Comparison of ENCODE assay signal across 12 cellular contexts in genomic region chr22:30201970-30202369, GRCh38. TPM values are rescaled to one million over a fixed set of nuclear protein-coding genes. Genes with fewer than 3 reads are reported as not detected.
A peak's percentile ranks its signal among the peaks of the same experiment; 100 is the strongest.
DNase-seq lines count a peak whose midpoint lies in the region; ATAC-seq and TF ChIP-seq lines count a peak whose summit lies in the region.
"Had no signal": no experiment of that assay in that cellular context is flagged by ENCODE, and none has a peak within 500 bp of the region (broad histone marks: within the 10 kb centered on the region; RNA-seq: fewer than 3 reads in every experiment).

No MANE protein-coding gene starts in this region.

- DNase-seq in HCT116 (ENCODE audit: low read depth, low spot score) (no peak), adipocyte (ENCODE audit: low read depth) (peak; percentile 63), fibroblast of the conjunctiva (ENCODE audit: low read depth) (peak; percentile 74), stomach (peak; percentile 30), COLO829 (ENCODE audit: low spot score) (no peak), KBM-7 (no peak)
- no peak for DNase-seq in stimulated activated CD4-positive, alpha-beta T cell treated with anti-CD3 and anti-CD28 coated beads, Interleukin-4, amount 100 ng/mL, for 4 hours
- DNase-seq: activated CD8-positive, alpha-beta T cell treated with anti-CD3 and anti-CD28 coated beads for 36 hours; activated gamma-delta T cell treated with Interleukin-2 at 50 U/mL for 16 hours; CD8-positive, alpha-beta T cell had no signal

- no peaks in the 10 kb centered on the region for H3K9me2 ChIP-seq in HCT116 (ENCODE audit: insufficient read depth)

- BruUV-seq in HCT116 (replicated peaks; lab: Mats Ljungman, UMichigan) = no TSS peak

- no peak overlapping the region for H3K9ac ChIP-seq in HCT116 (ENCODE audit: low read length)
- H3K9ac ChIP-seq in adipocyte (ENCODE audit: low read length) = no peak overlapping the region

- POLR2A ChIA-PET in HCT116 (lab: Charles Lee) = interaction anchor here (1.0 kb wide), 1 partner anchor 8 kb away, joined by 4 read pairs; no protein-coding TSS in a partner anchor

- H4K20me1 ChIP-seq in HCT116 (ENCODE audit: insufficient read depth) = no peaks in the 10 kb centered on the region

- H3K9me3 ChIP-seq in HCT116 (ENCODE audit: control insufficient read depth in 1 of 2, insufficient read depth in 1 of 2, low read depth in 1 of 2, low read length in 2 of 2) (peaks cover 0 to 9% of the 10 kb centered on the region in 2 experiments; a peak in 1 of 4 replicates), adipocyte (ENCODE audit: control insufficient read depth, low read length) (no peaks in the 10 kb centered on the region), stomach (no peaks in the 10 kb centered on the region)
- H3K9me3 ChIP-seq: neutrophil had no signal

- peaks cover 0 to 7% of the 10 kb centered on the region in 2 experiments; a peak in 1 of 4 replicates for H3K36me3 ChIP-seq in HCT116 (ENCODE audit: control insufficient read depth in 1 of 2, insufficient read depth in 2 of 2, low read length in 2 of 2)
- H3K36me3 ChIP-seq in adipocyte (ENCODE audit: control insufficient read depth, insufficient read depth, low read length, severe bottlenecking) = no peaks in the 10 kb centered on the region
- H3K36me3 ChIP-seq in stomach = no peaks in the 10 kb centered on the region
- H3K36me3 ChIP-seq: neutrophil had no signal

- in situ Hi-C loops in KBM-7 (cut with MboI; ENCODE audit: low pct_unique_long_range_greater_than_20kb, low sequenced_read_pairs) = no loop called here

- no peak for TF ChIP-seq CTCF in HCT116 (IDR thresholded peaks at IDR 0.05 in 2 of 3, conservative IDR thresholded peaks at IDR 0.05 in 1 of 3; ENCODE audit: borderline replicate concordance in 1 of 3, insufficient read depth in 1 of 3, low read depth in 2 of 3, low read length in 2 of 3)
- no peak for TF ChIP-seq CTCF in stomach (IDR thresholded peaks at IDR 0.05)

- ATAC-seq in HCT116 (no peak), HG03565 (IDR thresholded peaks at IDR 0.05; ENCODE audit: unreplicated experiment) (no peak)
- ATAC-seq: activated CD8-positive, alpha-beta T cell treated with anti-CD3 and anti-CD28 coated beads for 36 hours; CD8-positive, alpha-beta T cell had no signal

- CTCF ChIA-PET in HCT116 (lab: Charles Lee) = no interaction called here

- no peak for TF ChIP-seq EP300 in stomach (IDR thresholded peaks at IDR 0.05)

- no peak overlapping the region for H2AFZ ChIP-seq in HCT116 (ENCODE audit: low read depth, low read length, poor library complexity, severe bottlenecking)

- no peak for TF ChIP-seq RAD21 in HCT116 (IDR thresholded peaks at IDR 0.05; ENCODE audit: low read depth)

- intact Hi-C loops in HCT116 (cut with micrococcal nuclease) (no loop called here), stomach (cut with DNase I; ENCODE audit: low total_unique reads) (no loop called here)

- TF ChIP-seq POLR2A in HCT116 (IDR thresholded peaks at IDR 0.05; ENCODE audit: borderline replicate concordance, extremely low read depth, insufficient read depth, insufficient read length) (no peak), stomach (IDR thresholded peaks at IDR 0.05) (no peak)

- 60 to 76% (median 70%) methylated on average over 3 of the region's 3 CpGs for WGBS in stomach, 5 donors

- H3K4me1 ChIP-seq in HCT116 (ENCODE audit: control insufficient read depth in 1 of 2, insufficient read depth in 2 of 2, low read length in 2 of 2) (peaks cover 34 to 70% of the 10 kb centered on the region in 2 experiments), adipocyte (ENCODE audit: control insufficient read depth, insufficient read depth, low read length) (peaks cover 36% of the 10 kb centered on the region), stomach (peaks cover 30 to 58% (median 41%) of the 10 kb centered on the region in 4 donors)

- no peak overlapping the region for H3K4me2 ChIP-seq in HCT116 (ENCODE audit: low read length)

- RAD21 ChIA-PET in HCT116 (lab: Charles Lee; ENCODE audit: low non-redundant PET in 1 of 2, low total read pairs in 2 of 2, uncharacterized antibody in 2 of 2, unreplicated experiment in 2 of 2) = no interaction called here

- H3K27me3 ChIP-seq in HCT116 (ENCODE audit: insufficient read depth, low read length) (no peaks in the 10 kb centered on the region), adipocyte (replicated peaks; ENCODE audit: control insufficient read depth, insufficient read depth, low read length) (no peaks in the 10 kb centered on the region), stomach (no peaks in the 10 kb centered on the region)
- H3K27me3 ChIP-seq: neutrophil had no signal

- H3K4me3 ChIP-seq in HCT116 (replicated peaks in 1 of 2; ENCODE audit: low read depth in 1 of 2, low read length in 2 of 2) (no peak overlapping the region), adipocyte (ENCODE audit: low read length) (no peak overlapping the region), stomach (no peak overlapping the region)

- H3K27ac ChIP-seq in HCT116 (ENCODE audit: low read depth, low read length) = no peak overlapping the region
- peak overlapping the region; percentile 75 to 89 (median 80) for H3K27ac ChIP-seq in stomach

- no peaks in the 10 kb centered on the region for H3K79me2 ChIP-seq in HCT116 (ENCODE audit: insufficient read depth, low read length)

TF ChIP-seq in HCT116, 20 proteins besides CTCF, POLR2A, EP300 and RAD21:
- no peak for TF ChIP-seq JUND (IDR thresholded peaks at IDR 0.05)
- TF ChIP-seq CBX3 (IDR thresholded peaks at IDR 0.05; ENCODE audit: low read depth) = peak; percentile 22; the same call in 1 of the 2 replicates
- no peak for TF ChIP-seq ZNF274 (IDR thresholded peaks at IDR 0.05; ENCODE audit: low read depth, low read length)
TF ChIP-seq in HCT116: peak in this region for 1.

RNA-seq across cellular contexts. Expression of gene LIF, which starts 44.6 kb away (rescaled TPM):
- 75.4 TPM for total RNA-seq in HCT116 (2021; ENCODE audit: unreplicated experiment)
- 105 and 129 TPM in 2 replicates for polyA plus RNA-seq in HCT116 (2012)
- 1 to 10 TPM in 3 of 5 donors, not detected in 2; 2.0 to 2.4 (median 2.3) TPM for total RNA-seq in stomach
- 1 to 10 TPM in 2 of 3 donors, under 1 TPM in 1; 0.35 to 5.0 (median 1.4) TPM for polyA plus RNA-seq in stomach

Comparison
In these comparisons a context has a peak if more than half of its experiments do, and no peak if none do; other contexts are left out.
1. DNase-seq: peak in adipocyte (single experiment), fibroblast of the conjunctiva (single experiment) and stomach (single experiment); none in HCT116 (single experiment), COLO829 (single experiment), KBM-7 (single experiment) and stimulated activated CD4-positive, alpha-beta T cell treated with anti-CD3 and anti-CD28 coated beads, Interleukin-4, amount 100 ng/mL, for 4 hours (0 of 2).
2. RNA of gene LIF, which starts 44.6 kb away (total RNA-seq): 75.4 TPM in HCT116 (single experiment); 2.0 to 2.4 TPM in stomach; every median in the first group is over 10 times any median in the second.